Comparison of ENCODE assay signal across 7 cellular contexts in the genomic region with DNA sequence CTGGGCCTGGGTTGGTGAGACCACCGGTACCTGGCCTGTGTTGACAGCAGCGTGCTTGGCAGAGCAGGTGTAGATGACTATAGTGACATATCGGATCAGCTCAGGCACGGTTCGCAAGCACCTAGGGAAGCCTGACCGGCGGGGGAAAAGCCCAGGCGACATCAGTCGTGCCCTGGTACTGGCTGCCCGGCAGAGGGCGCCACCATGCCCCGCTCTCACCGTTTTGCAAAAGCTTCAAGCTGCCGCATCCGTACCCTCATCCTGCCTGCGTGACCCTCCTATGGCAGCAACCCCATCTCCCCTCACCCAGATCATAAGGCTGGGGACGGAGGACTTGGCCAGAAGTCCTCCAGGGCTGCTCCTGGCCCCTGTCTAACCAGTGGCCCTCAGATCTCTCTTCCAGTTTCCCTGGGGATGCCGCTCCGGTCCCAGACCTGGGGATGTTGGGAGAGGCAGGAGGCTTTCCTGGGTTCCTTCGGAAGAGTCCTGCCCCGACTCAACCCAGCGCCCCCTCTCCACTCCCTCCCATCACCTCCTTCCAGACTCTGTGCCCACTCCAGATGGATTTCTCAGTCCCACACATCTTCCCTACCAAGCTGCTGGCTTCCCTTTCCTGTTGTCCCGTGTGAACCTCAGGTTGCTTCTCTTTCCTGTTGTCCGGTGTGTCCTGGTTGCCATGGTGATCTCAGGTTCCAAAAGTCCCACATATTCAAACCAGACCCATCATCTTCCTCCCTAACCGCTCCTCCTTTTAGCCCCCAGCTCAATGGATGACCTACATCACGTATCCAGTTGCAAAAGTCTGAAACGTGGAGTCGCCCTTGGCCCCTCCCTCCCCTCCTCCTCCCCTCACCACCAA. TPM values are rescaled to one million over a fixed set of nuclear protein-coding genes. Genes with fewer than 3 reads are reported as not detected.
DNase-seq lines count a peak whose midpoint lies in the region; ATAC-seq, FAIRE-seq and TF ChIP-seq lines count a peak whose summit lies in the region.

No MANE protein-coding gene starts in this region.

- peaks cover 63% of the 10 kb centered on the region for H3K27me3 ChIP-seq in astrocyte (ENCODE audit: insufficient read depth, low read length)
- peaks cover 42% of the 10 kb centered on the region for H3K27me3 ChIP-seq in iPS DF 6.9 (ENCODE audit: control insufficient read depth, insufficient read depth, low read length)

- peaks cover 95% of the 10 kb centered on the region for H3K27me3 Mint-ChIP-seq in astrocyte (ENCODE audit: low read depth, unreplicated experiment)

- peaks cover 2% of the 10 kb centered on the region for H3K4me1 ChIP-seq in astrocyte (ENCODE audit: insufficient read depth, low read length)
- H3K4me1 ChIP-seq in iPS DF 6.9 (ENCODE audit: control insufficient read depth, insufficient read depth, low read length): peaks cover 2% of the 10 kb centered on the region; the same call in 1 of the 2 replicates

- H3K4me2 ChIP-seq in astrocyte (ENCODE audit: low read length): peak overlapping the region; percentile 52

- H3K9me3 ChIP-seq in astrocyte (ENCODE audit: insufficient read depth, low read depth, low read length) (no peaks in the 10 kb centered on the region), iPS DF 6.9 (ENCODE audit: control insufficient read depth, insufficient read depth, low read length) (no peaks in the 10 kb centered on the region)

- H3K4me3 ChIP-seq in astrocyte (ENCODE audit: insufficient read depth, low read depth, low read length) (no peak overlapping the region), iPS DF 6.9 (ENCODE audit: low read length) (peak overlapping the region; percentile 18; the same call in 1 of the 2 replicates)

- DNase-seq in LoVo (ENCODE audit: low spot score): peak; percentile 71
- DNase-seq in T-helper 2 cell: peak; percentile 64 to 83 (median 80)
- DNase-seq in astrocyte (ENCODE audit: low read depth): peak; percentile 21
- peak; percentile 58 for DNase-seq in iPS DF 6.9 (ENCODE audit: low read depth, low spot score)
- DNase-seq in stimulated activated CD4-positive, alpha-beta T cell treated with anti-CD3 and anti-CD28 coated beads, Interleukin-12 subunit alpha, Interleukin-12 subunit beta, amount 100 ng/mL, for 24 hours (ENCODE audit: low read depth in 2 of 2): peak; percentile 68 to 87

- ATAC-seq in HG02973 (IDR thresholded peaks at IDR 0.05; ENCODE audit: unreplicated experiment): no peak

- peaks cover 4% of the 10 kb centered on the region for H3K4me1 Mint-ChIP-seq in astrocyte (ENCODE audit: low read depth, unreplicated experiment)

- H4K20me1 ChIP-seq in astrocyte (ENCODE audit: insufficient read depth, low read length): no peaks in the 10 kb centered on the region

- FAIRE-seq in astrocyte (lab: Jason Lieb, UNC): no peak

- TF ChIP-seq CTCF in GM12872 (IDR thresholded peaks at IDR 0.05; ENCODE audit: insufficient read depth, low read depth, low read length) (peak; percentile 99), astrocyte (IDR thresholded peaks at IDR 0.05; ENCODE audit: insufficient read depth, low read depth, low read length) (peak; percentile 63)

- peaks cover 2% of the 10 kb centered on the region for H3K9me3 Mint-ChIP-seq in astrocyte (ENCODE audit: unreplicated experiment)

- peaks cover 1% of the 10 kb centered on the region for H3K36me3 Mint-ChIP-seq in astrocyte (ENCODE audit: low read depth, unreplicated experiment)

- no peaks in the 10 kb centered on the region for H3K79me2 ChIP-seq in astrocyte (ENCODE audit: insufficient read depth, low read length)

- H3K4me3 Mint-ChIP-seq in astrocyte (ENCODE audit: unreplicated experiment): no peak overlapping the region

- H2AFZ ChIP-seq in astrocyte (ENCODE audit: low read depth, low read length): peak overlapping the region; percentile 26

- H3K9ac ChIP-seq in astrocyte (ENCODE audit: low read length): no peak overlapping the region

- WGBS in iPS DF 6.9 (ENCODE audit: insufficient coverage, insufficient read length): no CpG with 5 or more reads among the region's 28 CpGs

- H3K27ac Mint-ChIP-seq in astrocyte (ENCODE audit: unreplicated experiment): no peak overlapping the region

- no peak overlapping the region for H3K27ac ChIP-seq in astrocyte (ENCODE audit: low read depth, low read length)
- H3K27ac ChIP-seq in iPS DF 6.9 (ENCODE audit: low read length): no peak overlapping the region

- H3K36me3 ChIP-seq in astrocyte (ENCODE audit: insufficient read depth, low read length) (no peaks in the 10 kb centered on the region), iPS DF 6.9 (ENCODE audit: control insufficient read depth, insufficient read depth, low read length) (no peaks in the 10 kb centered on the region)

RNA-seq across cellular contexts. Expression of a gene that starts 13.7 kb away (rescaled TPM):
- not detected in 2 replicates for total RNA-seq in astrocyte

RNA-seq across cellular contexts. Expression of a gene that starts 35.0 kb away (rescaled TPM):
- not detected in 2 replicates for total RNA-seq in astrocyte

RNA-seq across cellular contexts. Expression of a gene that starts 44.5 kb away (rescaled TPM):
- 0.17 and 0.82 TPM in 2 replicates for total RNA-seq in astrocyte

RNA-seq across cellular contexts. Expression of a gene that starts 50.0 kb away (rescaled TPM):
- total RNA-seq in astrocyte: 0.64 and 1.0 TPM in 2 replicates

Comparison
In these comparisons a context has a peak if more than half of its experiments do, and no peak if none do; other contexts are left out.
1. DNase-seq: peak in every context shown above with its lines; median percentile 80 in T-helper 2 cell; 78 in stimulated activated CD4-positive, alpha-beta T cell treated with anti-CD3 and anti-CD28 coated beads, Interleukin-12 subunit alpha, Interleukin-12 subunit beta, amount 100 ng/mL, for 24 hours; 71 in LoVo; 58 in iPS DF 6.9; 21 in astrocyte.